Comparison of ENCODE assay signal across 31 cellular contexts in genomic region chr7:77954773-77955562, GRCh38.
DNase-seq lines count a peak whose midpoint lies in the region; ATAC-seq, FAIRE-seq and TF ChIP-seq lines count a peak whose summit lies in the region.
"Had no signal": no experiment of that assay in that cellular context is flagged by ENCODE, and none has a peak within 500 bp of the region (broad histone marks: within the 10 kb centered on the region; RNA-seq: fewer than 3 reads in every experiment).

No MANE protein-coding gene starts in this region.

- no peaks in the 10 kb centered on the region for H3K4me1 ChIP-seq in GM12878 (ENCODE audit: control insufficient read depth, insufficient read depth, low read length)
- H3K4me1 ChIP-seq: A549, adrenal gland, gastrocnemius medialis, neural progenitor cell, parathyroid adenoma had no signal

- CTCF ChIA-PET in GM12878 (lab: Yijun Ruan, JAX), result interaction anchor here (0.8 to 1.5 kb wide), 3 partner anchors 14 to 85 kb away, joined by 4 to 5 read pairs (median 4); no protein-coding TSS in a partner anchor

- TF ChIP-seq CTCF in GM12878 (IDR thresholded peaks at IDR 0.05 in 2 of 3, conservative IDR thresholded peaks at IDR 0.05 in 1 of 3; ENCODE audit: control insufficient read depth in 2 of 3, extremely low read depth in 1 of 3, insufficient read depth in 1 of 3, low read depth in 3 of 3, low read length in 3 of 3), result no peak

- WGBS in GM12878 (ENCODE audit: insufficient coverage, insufficient replicate concordance, low lambda C conversion rate, missing lambda C conversion rate), result 99% methylated on average over 3 of the region's 3 CpGs

- TSS peak; percentile 23 for BruUV-seq in GM12878 (replicated peaks; lab: Mats Ljungman, UMichigan)

- no peaks in the 10 kb centered on the region for H3K27me3 ChIP-seq in GM12878 (replicated peaks in 1 of 2; ENCODE audit: control insufficient read depth in 2 of 2, insufficient read depth in 2 of 2, low read length in 1 of 2)
- H3K27me3 ChIP-seq: adrenal gland, brain microvascular endothelial cell, gastrocnemius medialis, neural progenitor cell had no signal

- ATAC-seq in GM12878 (no peak), GM21619 (IDR thresholded peaks at IDR 0.05; ENCODE audit: unreplicated experiment) (no peak)
- ATAC-seq: A549; effector memory CD8-positive, alpha-beta T cell; gastrocnemius medialis; left cardiac atrium; right cardiac atrium; WTC11 had no signal

- SMC1A ChIA-PET in GM12878 (lab: Charles Lee; ENCODE audit: uncharacterized antibody, unreplicated experiment), result interaction anchor here (0.6 to 1.1 kb wide), 3 partner anchors 10 to 190 kb away, joined by 3 read pairs; no protein-coding TSS in a partner anchor

- intact Hi-C loops in GM12878 (cut with micrococcal nuclease; ENCODE audit: unreplicated experiment), result no loop called here

- H2AFZ ChIP-seq in GM12878 (ENCODE audit: control insufficient read depth, low read depth, low read length), result no peak overlapping the region
- H2AFZ ChIP-seq: neural progenitor cell, parathyroid adenoma had no signal

- H3K4me3 ChIP-seq in GM12878, result no peak overlapping the region
- H3K4me3 ChIP-seq: A549, adrenal gland, gastrocnemius medialis, neural progenitor cell had no signal

- RAD21 ChIA-PET in GM12878 (lab: Charles Lee; ENCODE audit: unreplicated experiment), result no interaction called here

- H3K4me2 ChIP-seq in GM12878 (ENCODE audit: control insufficient read depth, insufficient read depth), result no peak overlapping the region
- H3K4me2 ChIP-seq: A549, neural progenitor cell had no signal

- H3K9ac ChIP-seq in GM12878 (ENCODE audit: control insufficient read depth, insufficient read depth, low read length), result no peak overlapping the region
- H3K9ac ChIP-seq: neural progenitor cell, parathyroid adenoma had no signal

- H4K20me1 ChIP-seq in GM12878 (ENCODE audit: control insufficient read depth, insufficient read depth), result no peaks in the 10 kb centered on the region

- FAIRE-seq in GM12878 (lab: Jason Lieb, UNC) (no peak), islet of Langerhans (lab: Jason Lieb, UNC) (peak; percentile 38)
- FAIRE-seq: A549, GM12891, RCC 7860 had no signal

- no peaks in the 10 kb centered on the region for H3K79me2 ChIP-seq in GM12878 (ENCODE audit: control insufficient read depth, insufficient read depth, low read length)
- H3K79me2 ChIP-seq: parathyroid adenoma had no signal

- POLR2A ChIA-PET in GM12878 (lab: Charles Lee), result no interaction called here

- no peaks in the 10 kb centered on the region; a peak in 1 of 4 replicates for H3K36me3 ChIP-seq in GM12878 (ENCODE audit: control insufficient read depth in 2 of 2, insufficient read depth in 2 of 2, low read length in 1 of 2)
- H3K36me3 ChIP-seq: brain microvascular endothelial cell, neural progenitor cell had no signal

- in situ Hi-C loops in GM12878 (cut with MboI), result no loop called here

- no peaks in the 10 kb centered on the region for H3K9me3 ChIP-seq in GM12878 (replicated peaks; ENCODE audit: control insufficient read depth, insufficient read depth, low read length)
- H3K9me3 ChIP-seq: A549, adrenal gland, gastrocnemius medialis had no signal

- TF ChIP-seq EP300 in GM12878 (IDR thresholded peaks at IDR 0.05; ENCODE audit: borderline replicate concordance in 1 of 2, control insufficient read depth in 1 of 2, low read depth in 2 of 2, low read length in 2 of 2), result no peak

- no peak for TF ChIP-seq RAD21 in GM12878 (IDR thresholded peaks at IDR 0.05; ENCODE audit: insufficient read depth, low read depth, low read length)

- TF ChIP-seq POLR2A in GM12878 (IDR thresholded peaks at IDR 0.05; ENCODE audit: low read depth, low read length), result no peak

- DNase-seq in NCI-H2029 (lab: John Stamatoyannopoulos, UW) (peak; percentile 3), NCI-H2029 treated with DMSO at 0.1 percent for 48 hours (lab: John Stamatoyannopoulos, UW) (no peak), EH (ENCODE audit: low read depth) (peak; percentile 6), GM12878 (ENCODE audit: low read depth, low spot score) (no peak), dermis blood vessel endothelial cell (no peak), ecto neural progenitor cell (ENCODE audit: low spot score) (no peak)
- DNase-seq: activated CD4-positive, alpha-beta T cell treated with anti-CD3 and anti-CD28 coated beads, Interleukin-2, amount 50 U/mL, for 1 hour; activated T-cell treated with anti-CD3 and anti-CD28 coated beads, Interleukin-2, amount 50 U/mL, for 48 hours; adrenal gland; brain microvascular endothelial cell; effector memory CD8-positive, alpha-beta T cell; erythroblast; gastrocnemius medialis; Karpas-422; left cardiac atrium; MV-4-11; NCI-H2081; NCI-H446 treated with DMSO at 0.1 percent for 48 hours; right cardiac atrium; SIG-M5; stimulated activated CD4-positive, alpha-beta T cell treated with anti-CD3 and anti-CD28 coated beads, Interleukin-12 subunit alpha, Interleukin-12 subunit beta, amount 100 ng/mL, for 4 hours; stimulated activated CD4-positive, alpha-beta T cell treated with anti-CD3 and anti-CD28 coated beads, Interleukin-4, amount 100 ng/mL, for 1 hour; T1000 had no signal

- H3K27ac ChIP-seq in GM12878 (ENCODE audit: control insufficient read depth, insufficient read depth), result no peak overlapping the region
- H3K27ac ChIP-seq: A549, adrenal gland, brain microvascular endothelial cell, gastrocnemius medialis, neural progenitor cell, parathyroid adenoma had no signal

TF ChIP-seq in GM12878, 131 proteins besides CTCF, POLR2A, EP300 and RAD21:
- no peak for TF ChIP-seq SMARCA5 (IDR thresholded peaks at IDR 0.05)
- no peak for TF ChIP-seq NKRF (conservative IDR thresholded peaks at IDR 0.05)
- no peak for TF ChIP-seq ZZZ3 (IDR thresholded peaks at IDR 0.05; ENCODE audit: control insufficient read depth, insufficient read length, low read depth)
- TF ChIP-seq ZBED1 (IDR thresholded peaks at IDR 0.05; ENCODE audit: borderline replicate concordance), result no peak
- TF ChIP-seq ZNF622 (IDR thresholded peaks at IDR 0.05), result no peak
- TF ChIP-seq MTA2 (IDR thresholded peaks at IDR 0.05; ENCODE audit: low read depth), result no peak
- no peak for TF ChIP-seq ZNF217 (IDR thresholded peaks at IDR 0.05)
- no peak for TF ChIP-seq RBBP5 (conservative IDR thresholded peaks at IDR 0.05)
- TF ChIP-seq NRF1 (conservative IDR thresholded peaks at IDR 0.05; ENCODE audit: low read depth, low read length), result no peak
- no peak for TF ChIP-seq USF2 (IDR thresholded peaks at IDR 0.05; ENCODE audit: borderline replicate concordance, low read depth, low read length)
- no peak for TF ChIP-seq GATAD2B (conservative IDR thresholded peaks at IDR 0.05; ENCODE audit: low read depth)
- TF ChIP-seq PRDM15 (CRISPR knock-in tag; IDR thresholded peaks at IDR 0.05), result no peak

Comparison
In these comparisons a context has a peak if more than half of its experiments do, and no peak if none do; other contexts are left out.
1. DNase-seq: peak in NCI-H2029 (single experiment) and EH (single experiment); none in NCI-H2029 treated with DMSO at 0.1 percent for 48 hours (single experiment), GM12878 (single experiment), dermis blood vessel endothelial cell (single experiment) and ecto neural progenitor cell (single experiment).